In genomic region chr16:81703177-81704155, GRCh38 we compare ENCODE assay signal across 10 cellular contexts.
A peak's percentile ranks its signal among the peaks of the same experiment; 100 is the strongest.
DNase-seq lines count a peak whose midpoint lies in the region; ATAC-seq and TF ChIP-seq lines count a peak whose summit lies in the region.
"Had no signal": no experiment of that assay in that cellular context is flagged by ENCODE, and none has a peak within 500 bp of the region (broad histone marks: within the 10 kb centered on the region; RNA-seq: fewer than 3 reads in every experiment).

No MANE protein-coding gene starts in this region.

- H3K27me3 ChIP-seq in rectal smooth muscle tissue (ENCODE audit: control insufficient read depth, insufficient read depth, low read length), result no peaks in the 10 kb centered on the region

- H3K4me3 ChIP-seq in rectal smooth muscle tissue (ENCODE audit: low read length), result no peak overlapping the region
- H3K4me3 ChIP-seq: SK-N-MC, thoracic aorta had no signal

- ATAC-seq in HG03571 (IDR thresholded peaks at IDR 0.05; ENCODE audit: unreplicated experiment) (no peak), HG03521 (IDR thresholded peaks at IDR 0.05; ENCODE audit: unreplicated experiment) (no peak), sciatic nerve (no peak)

- peak overlapping the region; percentile 21 for H3K27ac ChIP-seq in rectal smooth muscle tissue (ENCODE audit: low read depth, low read length)
- H3K27ac ChIP-seq: SK-N-MC, thoracic aorta had no signal

- no peak overlapping the region for H3K9ac ChIP-seq in rectal smooth muscle tissue (ENCODE audit: low read length)

- TF ChIP-seq CTCF in GM10266 (IDR thresholded peaks at IDR 0.05; ENCODE audit: control insufficient read depth, insufficient read depth, low read depth, missing control alignments), result no peak

- H3K4me1 ChIP-seq in rectal smooth muscle tissue (ENCODE audit: control insufficient read depth, insufficient read depth, low read length), result peaks cover 17% of the 10 kb centered on the region

- peaks cover 16% of the 10 kb centered on the region for H3K36me3 ChIP-seq in rectal smooth muscle tissue (ENCODE audit: control insufficient read depth, insufficient read depth, low read length)

- peak; percentile 34 for DNase-seq in GM04503 (ENCODE audit: low read depth)
- DNase-seq in RKO (ENCODE audit: low spot score), result peak; percentile 35
- peak; percentile 78 for DNase-seq in fibroblast of gingiva (ENCODE audit: low read depth)
- DNase-seq in GM10266 (ENCODE audit: extremely low spot score), result no peak
- no peak for DNase-seq in sciatic nerve (ENCODE audit: low spot score)

- intact Hi-C loops in sciatic nerve (cut with DNase I), result no loop called here

Comparison
In these comparisons a context has a peak if more than half of its experiments do, and no peak if none do; other contexts are left out.
1. DNase-seq: peak in GM04503 (single experiment), RKO (single experiment) and fibroblast of gingiva (single experiment); none in GM10266 (single experiment) and sciatic nerve (single experiment).